Comparison of ENCODE assay signal across 8 cellular contexts in the genomic region with DNA sequence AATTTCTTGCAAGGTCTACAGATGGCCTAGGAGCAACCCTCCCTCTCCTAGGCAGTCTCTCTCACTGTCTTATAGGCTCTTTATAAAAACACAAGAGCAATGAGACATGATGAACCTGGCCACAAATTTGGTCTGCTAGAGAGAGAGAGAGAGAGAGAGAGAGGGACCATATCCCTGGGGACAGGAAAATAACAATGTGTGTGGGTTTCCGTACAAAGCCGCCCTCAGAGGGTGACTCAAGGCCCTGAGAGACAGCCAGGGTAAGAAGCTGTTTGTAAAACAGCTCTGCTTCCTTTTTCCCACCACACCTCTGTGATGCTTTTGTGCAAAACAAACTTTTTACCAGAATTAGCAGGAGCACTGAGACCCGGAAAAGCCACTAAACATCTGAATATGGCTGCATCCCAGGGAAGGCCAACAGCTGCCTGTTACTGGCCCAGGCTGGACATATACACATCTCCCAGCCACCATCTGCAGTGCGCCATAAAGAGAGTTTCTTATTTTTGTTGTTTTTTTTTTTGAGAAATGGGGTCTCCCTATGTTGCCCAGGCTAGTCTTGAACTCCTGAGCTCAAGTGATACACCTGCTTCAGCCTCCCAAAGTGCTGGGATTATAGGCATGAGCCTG. TPM values are rescaled to one million over a fixed set of nuclear protein-coding genes. Genes with fewer than 3 reads are reported as not detected.
DNase-seq lines count a peak whose midpoint lies in the region; ATAC-seq and TF ChIP-seq lines count a peak whose summit lies in the region.

No MANE protein-coding gene starts in this region.

- H3K27me3 ChIP-seq in tibial nerve: no peaks in the 10 kb centered on the region

- 50 to 70% methylated on average over 4 of the region's 4 CpGs for WGBS in tibial nerve, 2 donors

- peaks cover 0 to 3% (median 0%) of the 10 kb centered on the region in 4 donors for H3K4me1 ChIP-seq in tibial nerve

- no peaks in the 10 kb centered on the region for H3K9me3 ChIP-seq in tibial nerve

- H3K36me3 ChIP-seq in tibial nerve: no peaks in the 10 kb centered on the region

- no peak overlapping the region for H3K4me3 ChIP-seq in tibial nerve

- TF ChIP-seq EP300 in tibial nerve (IDR thresholded peaks at IDR 0.05): no peak

- TF ChIP-seq CTCF in GM20000 (IDR thresholded peaks at IDR 0.05; ENCODE audit: extremely low read depth, missing control alignments) (no peak), tibial nerve (IDR thresholded peaks at IDR 0.05) (peak in 1 of 5 experiments; percentile 35)

- no peak for ATAC-seq in HG03469 (IDR thresholded peaks at IDR 0.05; ENCODE audit: unreplicated experiment)

- DNase-seq in GM20000 (ENCODE audit: low spot score): peak; percentile 48
- DNase-seq in T-helper 1 cell: peak; percentile 40 to 91 (median 60)
- DNase-seq in central memory CD4-positive, alpha-beta T cell: peak; percentile 83
- DNase-seq in stimulated activated CD8-positive, alpha-beta memory T cell treated with anti-CD3 and anti-CD28 coated beads, Interleukin-15, amount 100 ng/mL, for 4 hours (ENCODE audit: low read depth in 2 of 2): peak; percentile 40 to 60
- DNase-seq in tibial nerve (ENCODE audit: low spot score in 2 of 2): no peak
- no peak for DNase-seq in SHP77 (lab: John Stamatoyannopoulos, UW)
- no peak for DNase-seq in SK-N-DZ (ENCODE audit: low spot score)

- TF ChIP-seq POLR2A in tibial nerve (IDR thresholded peaks at IDR 0.05): no peak

- H3K27ac ChIP-seq in tibial nerve: peak overlapping the region in 2 of 4 donors; percentile 24 to 29

RNA-seq across cellular contexts. Expression of gene GIMAP5, which starts 18.4 kb away (rescaled TPM):
- 10 to 100 TPM; 22.0 to 36.7 (median 33.4) TPM for total RNA-seq in tibial nerve
- polyA plus RNA-seq in SK-N-DZ (2014; cell fraction: cytosol; rRNA removed): not detected in 2 replicates
- not detected in 2 replicates for polyA plus RNA-seq in SK-N-DZ (2014; cell fraction: nucleus; rRNA removed)

RNA-seq across cellular contexts. Expression of gene GIMAP1, which starts 39.2 kb away (rescaled TPM):
- total RNA-seq in tibial nerve: 10 to 100 TPM in 1 of 4 donors, 1 to 10 TPM in 3; 4.0 to 10.4 (median 8.4) TPM
- polyA plus RNA-seq in SK-N-DZ (2014; cell fraction: cytosol; rRNA removed): not detected in 2 replicates
- not detected in 2 replicates for polyA plus RNA-seq in SK-N-DZ (2014; cell fraction: nucleus; rRNA removed)

RNA-seq across cellular contexts. Expression of gene TMEM176B, which starts 44.6 kb away (rescaled TPM):
- 10 to 100 TPM; 33.9 to 83.1 (median 63.2) TPM for total RNA-seq in tibial nerve
- polyA plus RNA-seq in SK-N-DZ (2014; cell fraction: cytosol; rRNA removed): 0.32 TPM in 1 of 2 replicates, not detected in the other
- not detected in 2 replicates for polyA plus RNA-seq in SK-N-DZ (2014; cell fraction: nucleus; rRNA removed)

RNA-seq across cellular contexts. Expression of gene TMEM176A, which starts 45.0 kb away (rescaled TPM):
- total RNA-seq in tibial nerve: 10 to 100 TPM; 21.8 to 62.4 (median 36.1) TPM
- 2.7 TPM in 1 of 2 replicates, not detected in the other for polyA plus RNA-seq in SK-N-DZ (2014; cell fraction: cytosol; rRNA removed)
- polyA plus RNA-seq in SK-N-DZ (2014; cell fraction: nucleus; rRNA removed): 0.53 TPM in 1 of 2 replicates, not detected in the other

Comparison
In these comparisons a context has a peak if more than half of its experiments do, and no peak if none do; other contexts are left out.
1. DNase-seq: peak in GM20000 (single experiment), T-helper 1 cell (5 of 5), central memory CD4-positive, alpha-beta T cell (single experiment) and stimulated activated CD8-positive, alpha-beta memory T cell treated with anti-CD3 and anti-CD28 coated beads, Interleukin-15, amount 100 ng/mL, for 4 hours (2 of 2); none in tibial nerve (0 of 2), SHP77 (0 of 2) and SK-N-DZ (single experiment).